In the genomic region with DNA sequence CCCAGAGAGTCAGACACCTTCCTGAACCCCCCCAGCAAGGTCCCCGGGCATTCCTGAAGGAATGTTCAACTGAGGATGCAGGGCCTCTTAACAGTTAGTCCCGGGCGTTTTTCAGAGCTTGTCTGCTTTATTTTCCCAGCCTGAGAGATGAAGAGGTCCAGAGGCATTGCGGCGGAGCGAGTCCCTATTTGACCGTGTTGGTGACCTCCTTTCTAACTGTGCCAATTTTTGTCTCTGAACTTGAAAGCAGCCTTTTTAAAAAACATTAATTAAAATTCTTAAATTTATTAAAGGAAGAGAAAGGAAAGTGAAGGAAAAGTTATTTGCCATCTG, we compare ENCODE assay signal across 8 cellular contexts. TPM values are rescaled to one million over a fixed set of nuclear protein-coding genes. Genes with fewer than 3 reads are reported as not detected.
DNase-seq lines count a peak whose midpoint lies in the region; ATAC-seq and TF ChIP-seq lines count a peak whose summit lies in the region.

No MANE protein-coding gene starts in this region.

- CTCF ChIA-PET in A673 (lab: Charles Lee): no interaction called here

- peak; percentile 3 for ATAC-seq in GM21529 (IDR thresholded peaks at IDR 0.05; ENCODE audit: unreplicated experiment)
- ATAC-seq in psoas muscle: peak in 1 of 4 donors; percentile 17

- TSS peak; percentile 100 for BruUV-seq in A673 (replicated peaks; lab: Mats Ljungman, UMichigan)

- H3K9ac ChIP-seq in SK-N-MC (ENCODE audit: insufficient read length): peak overlapping the region; percentile 68

- no peaks in the 10 kb centered on the region for H3K9me3 ChIP-seq in A673 (ENCODE audit: low read depth, low read length, poor library complexity, severe bottlenecking)
- H3K9me3 ChIP-seq in SK-N-MC (ENCODE audit: low read depth, low read length): no peaks in the 10 kb centered on the region
- H3K9me3 ChIP-seq in psoas muscle: no peaks in the 10 kb centered on the region

- peak overlapping the region; percentile 94 for H3K27ac ChIP-seq in A673 (ENCODE audit: low read depth, low read length, poor library complexity, severe bottlenecking)
- H3K27ac ChIP-seq in SK-N-MC: peak overlapping the region; percentile 29; the same call in 1 of the 2 replicates
- H3K27ac ChIP-seq in psoas muscle: peak overlapping the region; percentile 98

- POLR2A ChIA-PET in A673 (lab: Charles Lee; ENCODE audit: low non-redundant PET): no interaction called here

- no peaks in the 10 kb centered on the region for H3K36me3 ChIP-seq in A673 (ENCODE audit: insufficient read depth, low read length, poor library complexity, severe bottlenecking)
- H3K36me3 ChIP-seq in SK-N-MC (ENCODE audit: insufficient read depth, low read length): 0 out of 2 replicates have a peak, but pooled peaks cover 3% of the 10 kb centered on the region
- H3K36me3 ChIP-seq in psoas muscle (ENCODE audit: insufficient read depth in 1 of 2, low read depth in 1 of 2): no peaks in the 10 kb centered on the region

- H3K4me3 ChIP-seq in A673 (ENCODE audit: low read depth, low read length, poor library complexity, severe bottlenecking) (peak overlapping the region; percentile 63), SK-N-MC (peak overlapping the region; percentile 81), fibroblast of the aortic adventitia (ENCODE audit: low read depth, low read length) (peak overlapping the region; percentile 57), psoas muscle (peak overlapping the region; percentile 94)

- H3K4me1 ChIP-seq in A673 (ENCODE audit: insufficient read depth, low read length, poor library complexity, severe bottlenecking): peaks cover 12% of the 10 kb centered on the region
- peaks cover 29% of the 10 kb centered on the region for H3K4me1 ChIP-seq in psoas muscle

- WGBS in psoas muscle, 3 donors: 5 to 13% (median 10%) methylated on average over 7 of the region's 7 CpGs

- DNase-seq in A673 (ENCODE audit: low spot score) (no peak), SK-N-MC (ENCODE audit: low read depth, low spot score) (no peak), fibroblast of the aortic adventitia (ENCODE audit: low read depth) (no peak), psoas muscle (no peak), NCI-H526 (lab: John Stamatoyannopoulos, UW) (no peak), HK-2 (ENCODE audit: unreplicated experiment) (no peak), superior temporal gyrus (ENCODE audit: extremely low spot score) (no peak)

- TF ChIP-seq CTCF in A673 (conservative IDR thresholded peaks at IDR 0.05; ENCODE audit: low read depth, low read length) (no peak), fibroblast of the aortic adventitia (IDR thresholded peaks at IDR 0.05; ENCODE audit: insufficient read depth, low read length) (no peak), psoas muscle (IDR thresholded peaks at IDR 0.05) (no peak)

- intact Hi-C loops in A673 (cut with micrococcal nuclease; ENCODE audit: unreplicated experiment): no loop called here
- intact Hi-C loops in psoas muscle (cut with DNase I): loop anchor here (10.0 kb wide), 2 partner anchors 115 to 495 kb away; a partner anchor contains a TSS

- no peaks in the 10 kb centered on the region for H3K27me3 ChIP-seq in A673 (replicated peaks; ENCODE audit: insufficient read depth, low read depth, low read length, poor library complexity)
- no peaks in the 10 kb centered on the region for H3K27me3 ChIP-seq in psoas muscle (ENCODE audit: insufficient read depth in 3 of 3, low read length in 2 of 3)

RNA-seq across cellular contexts. Expression of a gene that starts 0.4 kb away (rescaled TPM):
- total RNA-seq in A673 (2021) (60.9 and 61.5 TPM in 2 replicates), fibroblast of the aortic adventitia (ENCODE audit: low replicate concordance) (34.0 and 119 TPM in 2 replicates), psoas muscle (10 to 100 TPM; 24.0 to 27.9 (median 26.3) TPM)
- polyA plus RNA-seq in psoas muscle: 10 to 100 TPM in 2 of 3 donors, 1 to 10 TPM in 1; 7.5 to 18.0 (median 10.4) TPM

Comparison
In these comparisons a context has a peak if more than half of its experiments do, and no peak if none do; other contexts are left out.
1. H3K27ac ChIP-seq: peak in every context shown above with its lines; median percentile 98 in psoas muscle; 94 in A673; 29 in SK-N-MC.